21 cellular contexts compared by ENCODE assay signal in the genomic region with DNA sequence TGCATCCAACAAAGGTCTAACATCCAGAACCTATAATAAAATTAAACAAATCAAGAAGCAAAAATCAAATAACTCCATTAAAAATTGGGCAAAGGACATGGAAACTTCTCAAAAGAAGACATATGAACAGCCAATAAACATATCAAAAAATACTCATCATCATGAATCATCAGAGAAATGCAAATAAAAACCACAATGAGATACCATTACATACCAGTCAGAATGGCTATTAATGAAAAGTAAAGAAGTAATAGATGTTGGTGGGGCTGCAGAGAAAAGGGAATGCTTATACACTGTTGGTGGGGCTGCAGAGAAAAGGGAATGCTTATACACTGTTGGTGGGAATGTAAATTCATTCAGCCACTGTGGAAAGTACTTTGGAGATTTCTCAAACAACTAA.
"Had no signal": no experiment of that assay in that cellular context is flagged by ENCODE, and none has a peak within 500 bp of the region (broad histone marks: within the 10 kb centered on the region; RNA-seq: fewer than 3 reads in every experiment).

No MANE protein-coding gene starts in this region.

- H3K4me1 ChIP-seq: esophagus muscularis mucosa, foreskin keratinocyte, gastroesophageal sphincter, heart left ventricle, left lung, lower lobe of right lung had no signal

- ATAC-seq: foreskin keratinocyte, gastroesophageal sphincter, heart left ventricle, left lung, left ventricle myocardium superior, lower lobe of right lung, mucosa of descending colon had no signal

- H3K4me3 ChIP-seq: coronary artery, esophagus muscularis mucosa, gastroesophageal sphincter, heart left ventricle, hepatocyte, left lung, lower lobe of right lung, mucosa of descending colon had no signal

- FAIRE-seq: colon, endothelial cell of umbilical vein, frontal cortex, kidney had no signal

- H3K4me2 ChIP-seq: hepatocyte had no signal

- H3K27me3 ChIP-seq: esophagus muscularis mucosa, foreskin keratinocyte, gastroesophageal sphincter, hepatocyte had no signal

- H3K36me3 ChIP-seq: esophagus muscularis mucosa, gastroesophageal sphincter, heart left ventricle, left lung, lower lobe of right lung had no signal

- H3K27ac ChIP-seq: coronary artery, esophagus muscularis mucosa, foreskin keratinocyte, gastroesophageal sphincter, heart left ventricle, hepatocyte, left lung, lower lobe of right lung had no signal

- DNase-seq: effector CD8-positive, alpha-beta T cell; foreskin keratinocyte; heart left ventricle; hypothalamus; immature natural killer cell; islet precursor cell; kidney; kidney glomerular epithelial cell; left lung; left ventricle myocardium superior; lower lobe of right lung; mesenchymal stem cell; mucosa of descending colon; naive B cell had no signal

- H3K9me3 ChIP-seq: esophagus muscularis mucosa, gastroesophageal sphincter, heart left ventricle, left lung, lower lobe of right lung, mucosa of descending colon had no signal
